ENCODE assay signal across 1 cellular context in genomic region chr21:15018382-15018781, GRCh38.
TF ChIP-seq lines count a peak whose summit lies in the region.

No MANE protein-coding gene starts in this region.

TF ChIP-seq in IMR-90, 13 proteins besides CTCF, POLR2A, EP300 and RAD21:
- TF ChIP-seq CHD1 (IDR thresholded peaks at IDR 0.05; ENCODE audit: low read depth, low read length) = no peak
- TF ChIP-seq BHLHE40 (IDR thresholded peaks at IDR 0.05; ENCODE audit: low read depth, low read length) = no peak
- no peak for TF ChIP-seq MAFK (IDR thresholded peaks at IDR 0.05; ENCODE audit: low read depth, low read length)
- no peak for TF ChIP-seq USF2 (IDR thresholded peaks at IDR 0.05; ENCODE audit: low read depth, low read length)
- TF ChIP-seq NFE2L2 (IDR thresholded peaks at IDR 0.05; ENCODE audit: low read depth, low read length) = no peak
- TF ChIP-seq FOS (IDR thresholded peaks at IDR 0.05; ENCODE audit: low read depth, low read length) = no peak
- TF ChIP-seq MXI1 (IDR thresholded peaks at IDR 0.05; ENCODE audit: borderline replicate concordance, low read depth, low read length) = no peak
- TF ChIP-seq RFX5 (IDR thresholded peaks at IDR 0.05; ENCODE audit: low read depth, low read length) = no peak
